ENCODE assay signal across 8 cellular contexts in the genomic region with DNA sequence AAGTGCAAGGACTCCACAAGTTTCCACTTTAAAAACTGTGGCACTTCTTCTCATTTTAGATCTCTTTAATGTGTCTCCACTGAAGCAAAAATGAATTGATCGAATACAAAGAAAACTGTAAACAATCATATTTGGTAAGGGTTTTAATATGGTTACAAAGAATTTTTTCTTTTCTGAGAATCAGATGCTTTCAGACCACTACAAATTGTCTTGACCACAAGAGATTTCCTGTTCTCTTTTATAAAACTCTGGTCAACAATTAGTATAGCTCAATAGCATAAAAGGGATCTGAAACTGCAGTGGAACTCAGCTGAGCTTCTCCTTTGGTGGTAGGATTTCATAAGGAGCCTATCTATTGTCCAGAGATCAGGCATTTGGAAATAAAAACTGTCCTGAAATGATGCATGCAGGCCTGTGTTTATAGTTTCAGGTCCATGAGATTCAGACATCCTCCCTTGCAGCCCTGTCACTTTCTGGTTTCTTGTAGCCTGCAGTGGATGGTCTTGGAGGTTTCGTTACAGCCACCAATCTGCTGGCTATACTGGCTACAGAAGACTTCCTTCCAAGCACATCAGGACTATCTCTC.
DNase-seq lines count a peak whose midpoint lies in the region; ATAC-seq lines count a peak whose summit lies in the region.

No MANE protein-coding gene starts in this region.

- intact Hi-C loops in posterior vena cava (cut with DNase I): no loop called here

- H3K9me3 ChIP-seq in muscle layer of duodenum (ENCODE audit: control insufficient read depth in 1 of 2, low read length in 2 of 2): no peaks in the 10 kb centered on the region

- peaks cover 5% of the 10 kb centered on the region in 2 donors for H3K4me1 ChIP-seq in muscle layer of duodenum (ENCODE audit: control insufficient read depth in 1 of 2, insufficient read depth in 2 of 2, low read length in 2 of 2)

- DNase-seq in SIG-M5 (lab: John Stamatoyannopoulos, UW) (peak; percentile 80), NCI-H526 (lab: John Stamatoyannopoulos, UW) (no peak), posterior vena cava (ENCODE audit: low spot score) (no peak), H4 (ENCODE audit: low spot score) (no peak), HuH-7 (ENCODE audit: low spot score) (no peak)

- H3K27ac ChIP-seq in muscle layer of duodenum (ENCODE audit: low read length): peak overlapping the region; percentile 32

- H3K27me3 ChIP-seq in muscle layer of duodenum (ENCODE audit: low read depth, low read length): no peaks in the 10 kb centered on the region

- no peak overlapping the region for H3K4me3 ChIP-seq in muscle layer of duodenum (ENCODE audit: low read depth in 1 of 2, low read length in 2 of 2)

- ATAC-seq in GM19025 (IDR thresholded peaks at IDR 0.05; ENCODE audit: low read depth, unreplicated experiment) (peak; percentile 49), HG02938 (IDR thresholded peaks at IDR 0.05; ENCODE audit: unreplicated experiment) (peak; percentile 68)

- no peaks in the 10 kb centered on the region for H3K36me3 ChIP-seq in muscle layer of duodenum (ENCODE audit: control insufficient read depth in 1 of 2, insufficient read depth in 2 of 2, low read length in 2 of 2)
